In genomic region chr7:151007469-151007898, GRCh38 we compare ENCODE assay signal across 1 cellular context.
TF ChIP-seq lines count a peak whose summit lies in the region.

No MANE protein-coding gene starts in this region.

TF ChIP-seq in GM23338, 12 proteins besides CTCF, POLR2A, EP300 and RAD21 (continued from another document):
- TF ChIP-seq ZNF462 (CRISPR knock-in tag; IDR thresholded peaks at IDR 0.05): no peak
